ENCODE assay signal across 28 cellular contexts in the genomic region with DNA sequence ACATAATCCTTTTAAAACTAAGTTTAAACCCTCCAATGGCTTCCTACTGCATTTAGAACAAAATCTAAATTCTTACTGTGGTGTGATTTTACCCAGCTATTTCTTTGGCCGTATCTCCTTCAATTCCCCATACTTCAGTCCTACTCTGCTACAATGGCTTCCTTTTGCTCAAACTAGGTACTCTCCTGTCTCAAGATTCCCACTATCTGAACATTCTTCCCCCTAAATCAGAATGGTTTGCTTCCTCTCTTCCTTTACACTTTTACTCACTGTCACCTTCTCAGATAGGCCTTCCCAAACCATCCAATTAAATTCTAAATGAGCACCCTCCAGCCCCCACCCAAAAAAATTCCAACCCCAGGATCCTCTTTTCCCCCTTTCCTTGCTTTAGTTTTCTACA.
"Had no signal": no experiment of that assay in that cellular context is flagged by ENCODE, and none has a peak within 500 bp of the region (broad histone marks: within the 10 kb centered on the region; RNA-seq: fewer than 3 reads in every experiment).

No MANE protein-coding gene starts in this region.

- H3K27me3 ChIP-seq: left lung, pancreas, sigmoid colon, spleen, suprapubic skin, tibial artery, uterus had no signal

- H3K9me3 ChIP-seq: left lung, lower lobe of right lung, pancreas, prostate gland, sigmoid colon, suprapubic skin, thoracic aorta, tibial artery, uterus had no signal

- H3K27ac ChIP-seq: left lung, lower lobe of right lung, pancreas, prostate gland, sigmoid colon, spleen, suprapubic skin, thoracic aorta, tibial artery, uterus had no signal

- H3K4me1 Mint-ChIP-seq: nephron progenitor cell; stimulated activated effector memory CD8-positive, alpha-beta T cell treated with anti-CD3 and anti-CD28 coated beads, Interleukin-12 subunit alpha, Interleukin-12 subunit beta, amount 100 ng/mL, for 72 hours had no signal

- H3K27me3 Mint-ChIP-seq: naive B cell; stimulated activated naive CD8-positive, alpha-beta T cell treated with anti-CD3 and anti-CD28 coated beads, Interleukin-15, Interleukin-2, amounts not matched to agents 100 ng/mL and 50 ng/mL, for 24 hours had no signal

- H3K36me3 ChIP-seq: left lung, lower lobe of right lung, pancreas, prostate gland, sigmoid colon, spleen, suprapubic skin, thoracic aorta, tibial artery had no signal

- H3K4me3 Mint-ChIP-seq: immature natural killer cell; naive B cell; natural killer cell; nephron progenitor cell; stimulated activated effector memory CD8-positive, alpha-beta T cell treated with anti-CD3 and anti-CD28 coated beads, Interleukin-12 subunit alpha, Interleukin-12 subunit beta, amount 100 ng/mL, for 72 hours; stimulated activated naive CD8-positive, alpha-beta T cell treated with anti-CD3 and anti-CD28 coated beads, Interleukin-15, Interleukin-2, amounts not matched to agents 100 ng/mL and 50 ng/mL, for 24 hours had no signal

- ATAC-seq: left colon; left lung; lower lobe of right lung; natural killer cell; pancreas; right cardiac atrium; stimulated activated effector memory CD8-positive, alpha-beta T cell treated with anti-CD3 and anti-CD28 coated beads, Interleukin-12 subunit alpha, Interleukin-12 subunit beta, amount 100 ng/mL, for 72 hours had no signal

- H3K4me1 ChIP-seq: left lung, lower lobe of right lung, pancreas, prostate gland, sigmoid colon, suprapubic skin, tibial artery, uterus had no signal

- DNase-seq: hypothalamus; immature natural killer cell; kidney; left colon; left lung; lower lobe of right lung; mammary epithelial cell; mesenchymal stem cell; naive B cell; natural killer cell; nephron progenitor cell; pancreas; posterior cingulate gyrus; retina; right cardiac atrium; sigmoid colon; small intestine; spleen; stimulated activated CD4-positive, alpha-beta T cell treated with anti-CD3 and anti-CD28 coated beads, Interleukin-4, amount 100 ng/mL, for 24 hours; stimulated activated naive CD4-positive, alpha-beta T cell; tibial artery; trophoblast cell; uterus had no signal

- H3K27ac Mint-ChIP-seq: immature natural killer cell; natural killer cell; nephron progenitor cell; stimulated activated effector memory CD8-positive, alpha-beta T cell treated with anti-CD3 and anti-CD28 coated beads, Interleukin-12 subunit alpha, Interleukin-12 subunit beta, amount 100 ng/mL, for 72 hours; stimulated activated naive CD8-positive, alpha-beta T cell treated with anti-CD3 and anti-CD28 coated beads, Interleukin-15, Interleukin-2, amounts not matched to agents 100 ng/mL and 50 ng/mL, for 24 hours had no signal

- H3K4me3 ChIP-seq: left lung, lower lobe of right lung, pancreas, prostate gland, sigmoid colon, spleen, suprapubic skin, thoracic aorta, tibial artery, uterus had no signal

- H3K9me3 Mint-ChIP-seq: stimulated activated naive CD8-positive, alpha-beta T cell treated with anti-CD3 and anti-CD28 coated beads, Interleukin-15, Interleukin-2, amounts not matched to agents 100 ng/mL and 50 ng/mL, for 24 hours had no signal
